In genomic region chr6:150395388-150396009, GRCh38 we compare ENCODE assay signal across 8 cellular contexts. TPM values are rescaled to one million over a fixed set of nuclear protein-coding genes. Genes with fewer than 3 reads are reported as not detected.
A peak's percentile ranks its signal among the peaks of the same experiment; 100 is the strongest.
DNase-seq lines count a peak whose midpoint lies in the region; ATAC-seq and TF ChIP-seq lines count a peak whose summit lies in the region.

No MANE protein-coding gene starts in this region.

- no peak overlapping the region for H3K27ac Mint-ChIP-seq in activated naive CD8-positive, alpha-beta T cell treated with anti-CD3 and anti-CD28 coated beads, Interleukin-2, amount 10 ng/mL, durations not matched to agents 7 days and 5 days

- POLR2A ChIA-PET in activated naive CD8-positive, alpha-beta T cell treated with anti-CD3 and anti-CD28 coated beads, Interleukin-2, amount 10 ng/mL, durations not matched to agents 7 days and 5 days (lab: Charles Lee), result no interaction called here

- TF ChIP-seq CTCF in left ventricle myocardium inferior (IDR thresholded peaks at IDR 0.05; ENCODE audit: borderline replicate concordance), result peak; percentile 82

- H3K36me3 ChIP-seq in left ventricle myocardium inferior, result no peaks in the 10 kb centered on the region

- no peak overlapping the region for H3K4me3 ChIP-seq in left ventricle myocardium inferior

- H3K27me3 ChIP-seq in left ventricle myocardium inferior (ENCODE audit: low read depth), result no peaks in the 10 kb centered on the region

- H3K9me3 Mint-ChIP-seq in activated naive CD8-positive, alpha-beta T cell treated with anti-CD3 and anti-CD28 coated beads, Interleukin-2, amount 10 ng/mL, durations not matched to agents 7 days and 5 days, result no peaks in the 10 kb centered on the region

- H3K9me3 ChIP-seq in left ventricle myocardium inferior (replicated peaks), result no peaks in the 10 kb centered on the region

- DNase-seq in activated CD4-positive, alpha-beta T cell treated with anti-CD3 and anti-CD28 coated beads for 4 hours, result peak; percentile 4 to 18
- no peak for DNase-seq in activated CD4-positive, alpha-beta T cell treated with anti-CD3 and anti-CD28 coated beads for 1 hour
- peak; percentile 83 for DNase-seq in NCI-H748 (lab: John Stamatoyannopoulos, UW; ENCODE audit: unreplicated experiment)
- no peak for DNase-seq in activated naive CD8-positive, alpha-beta T cell treated with anti-CD3 and anti-CD28 coated beads, Interleukin-2, amount 10 ng/mL, durations not matched to agents 7 days and 5 days
- no peak for DNase-seq in left ventricle myocardium inferior
- peak; percentile 60 for DNase-seq in renal cortical epithelial cell (ENCODE audit: low read depth)
- no peak for DNase-seq in OCI-M2 (lab: John Stamatoyannopoulos, UW; ENCODE audit: unreplicated experiment)

- peaks cover 6% of the 10 kb centered on the region for H3K27me3 Mint-ChIP-seq in activated naive CD8-positive, alpha-beta T cell treated with anti-CD3 and anti-CD28 coated beads, Interleukin-2, amount 10 ng/mL, durations not matched to agents 7 days and 5 days

- no peaks in the 10 kb centered on the region for H3K36me3 Mint-ChIP-seq in activated naive CD8-positive, alpha-beta T cell treated with anti-CD3 and anti-CD28 coated beads, Interleukin-2, amount 10 ng/mL, durations not matched to agents 7 days and 5 days

- no peaks in the 10 kb centered on the region for H3K4me1 Mint-ChIP-seq in activated naive CD8-positive, alpha-beta T cell treated with anti-CD3 and anti-CD28 coated beads, Interleukin-2, amount 10 ng/mL, durations not matched to agents 7 days and 5 days

- no peak overlapping the region for H3K27ac ChIP-seq in left ventricle myocardium inferior (replicated peaks)

- no peaks in the 10 kb centered on the region for H3K4me1 ChIP-seq in left ventricle myocardium inferior

- ATAC-seq in HG03354 (IDR thresholded peaks at IDR 0.05; ENCODE audit: poor library complexity, severe bottlenecking, unreplicated experiment), result peak; percentile 62
- peak; percentile 58 for ATAC-seq in activated naive CD8-positive, alpha-beta T cell treated with anti-CD3 and anti-CD28 coated beads, Interleukin-2, amount 10 ng/mL, durations not matched to agents 7 days and 5 days (ENCODE audit: low read depth)

- intact Hi-C loops in left ventricle myocardium inferior (cut with micrococcal nuclease), result no loop called here

- H3K4me3 Mint-ChIP-seq in activated naive CD8-positive, alpha-beta T cell treated with anti-CD3 and anti-CD28 coated beads, Interleukin-2, amount 10 ng/mL, durations not matched to agents 7 days and 5 days, result no peak overlapping the region

RNA-seq across cellular contexts. Expression of gene IYD, which starts 26.7 kb away (rescaled TPM):
- not detected for total RNA-seq in activated naive CD8-positive, alpha-beta T cell treated with anti-CD3 and anti-CD28 coated beads, Interleukin-2, amount 10 ng/mL, durations not matched to agents 7 days and 5 days
- total RNA-seq in left ventricle myocardium inferior, result not detected
- under 0.01 and 0.30 TPM in 2 replicates for total RNA-seq in renal cortical epithelial cell

Comparison
In these comparisons a context has a peak if more than half of its experiments do, and no peak if none do; other contexts are left out.
1. DNase-seq: peak in activated CD4-positive, alpha-beta T cell treated with anti-CD3 and anti-CD28 coated beads for 4 hours (2 of 2), NCI-H748 (single experiment) and renal cortical epithelial cell (single experiment); none in activated CD4-positive, alpha-beta T cell treated with anti-CD3 and anti-CD28 coated beads for 1 hour (single experiment), activated naive CD8-positive, alpha-beta T cell treated with anti-CD3 and anti-CD28 coated beads, Interleukin-2, amount 10 ng/mL, durations not matched to agents 7 days and 5 days (single experiment), left ventricle myocardium inferior (single experiment) and OCI-M2 (single experiment).